ENCODE assay signal across 8 cellular contexts in genomic region chr5:150000990-150001659, GRCh38. TPM values are rescaled to one million over a fixed set of nuclear protein-coding genes. Genes with fewer than 3 reads are reported as not detected.
DNase-seq lines count a peak whose midpoint lies in the region; ATAC-seq and TF ChIP-seq lines count a peak whose summit lies in the region.

No MANE protein-coding gene starts in this region.

- BruUV-seq in PC-9 (replicated peaks; lab: Mats Ljungman, UMichigan): no TSS peak

- peak overlapping the region; percentile 82 for H3K4me3 Mint-ChIP-seq in activated naive CD4-positive, alpha-beta T cell treated with anti-CD3 and anti-CD28 coated beads, Interleukin-2, amount 10 ng/mL, durations not matched to agents 7 days and 5 days
- peak overlapping the region; percentile 86 for H3K4me3 Mint-ChIP-seq in progenitor cell of endocrine pancreas (ENCODE audit: low read depth)

- H3K27me3 ChIP-seq in PC-9 (ENCODE audit: insufficient read depth, low read depth): no peaks in the 10 kb centered on the region

- H3K79me2 ChIP-seq in PC-9 (ENCODE audit: low read depth): peaks cover 54% of the 10 kb centered on the region

- H2AFZ ChIP-seq in PC-9: peak overlapping the region; percentile 81

- H3K36me3 ChIP-seq in PC-9 (ENCODE audit: low read depth): 0 out of 2 replicates have a peak, but pooled peaks cover 8% of the 10 kb centered on the region

- in situ Hi-C loops in Caki2 (cut with HindIII; ENCODE audit: low pct_unique_long_range_greater_than_20kb, low sequenced_read_pairs): no loop called here

- TF ChIP-seq CTCF in HFF-Myc (IDR thresholded peaks at IDR 0.05; ENCODE audit: low read depth, low read length, missing control alignments): no peak
- TF ChIP-seq CTCF in PC-9 (conservative IDR thresholded peaks at IDR 0.05): no peak
- TF ChIP-seq CTCF in progenitor cell of endocrine pancreas (IDR thresholded peaks at IDR 0.05; ENCODE audit: unreplicated experiment): no peak

- H3K9me3 ChIP-seq in PC-9 (ENCODE audit: insufficient read depth, low read depth): no peaks in the 10 kb centered on the region

- H3K9me3 Mint-ChIP-seq in activated naive CD4-positive, alpha-beta T cell treated with anti-CD3 and anti-CD28 coated beads, Interleukin-2, amount 10 ng/mL, durations not matched to agents 7 days and 5 days: no peaks in the 10 kb centered on the region
- H3K9me3 Mint-ChIP-seq in progenitor cell of endocrine pancreas (ENCODE audit: low read depth): no peaks in the 10 kb centered on the region

- CTCF ChIA-PET in PC-9 (lab: Charles Lee): interaction anchor here (1.1 kb wide), 1 partner anchor 217 kb away, joined by 4 read pairs; no protein-coding TSS in a partner anchor
- CTCF ChIA-PET in activated naive CD4-positive, alpha-beta T cell treated with anti-CD3 and anti-CD28 coated beads, Interleukin-2, amount 10 ng/mL, durations not matched to agents 7 days and 5 days (lab: Charles Lee): interaction anchor here (1.6 to 2.6 kb wide), 4 partner anchors 10 to 168 kb away, joined by 3 to 15 read pairs (median 6); partner anchors contain the start of gene SLC26A2

- peaks cover 23% of the 10 kb centered on the region for H4K20me1 ChIP-seq in PC-9 (ENCODE audit: insufficient read depth)

- H3K4me1 Mint-ChIP-seq in activated naive CD4-positive, alpha-beta T cell treated with anti-CD3 and anti-CD28 coated beads, Interleukin-2, amount 10 ng/mL, durations not matched to agents 7 days and 5 days: peaks cover 41% of the 10 kb centered on the region
- H3K4me1 Mint-ChIP-seq in progenitor cell of endocrine pancreas (ENCODE audit: low read depth): peaks cover 21% of the 10 kb centered on the region

- ATAC-seq in HG03565 (IDR thresholded peaks at IDR 0.05; ENCODE audit: unreplicated experiment): no peak

- peaks cover 25% of the 10 kb centered on the region for H3K4me1 ChIP-seq in PC-9 (replicated peaks; ENCODE audit: insufficient read depth)

- POLR2A ChIA-PET in PC-9 (lab: Charles Lee; ENCODE audit: unreplicated experiment): interaction anchor here (0.6 to 0.7 kb wide), 2 partner anchors 21 to 167 kb away, joined by 3 read pairs; no protein-coding TSS in a partner anchor

- H3K27ac Mint-ChIP-seq in activated naive CD4-positive, alpha-beta T cell treated with anti-CD3 and anti-CD28 coated beads, Interleukin-2, amount 10 ng/mL, durations not matched to agents 7 days and 5 days: peak overlapping the region; percentile 96
- H3K27ac Mint-ChIP-seq in progenitor cell of endocrine pancreas: peak overlapping the region; percentile 79

- H3F3A ChIP-seq in PC-9 (ENCODE audit: insufficient read depth, low read depth): peaks cover 15% of the 10 kb centered on the region

- H3K4me2 ChIP-seq in PC-9: peak overlapping the region; percentile 97

- H3K27ac ChIP-seq in PC-9: peak overlapping the region; percentile 86

- no peaks in the 10 kb centered on the region for H3K27me3 Mint-ChIP-seq in activated naive CD4-positive, alpha-beta T cell treated with anti-CD3 and anti-CD28 coated beads, Interleukin-2, amount 10 ng/mL, durations not matched to agents 7 days and 5 days
- H3K27me3 Mint-ChIP-seq in progenitor cell of endocrine pancreas: no peaks in the 10 kb centered on the region

- peaks cover 19% of the 10 kb centered on the region for H3K36me3 Mint-ChIP-seq in activated naive CD4-positive, alpha-beta T cell treated with anti-CD3 and anti-CD28 coated beads, Interleukin-2, amount 10 ng/mL, durations not matched to agents 7 days and 5 days
- H3K36me3 Mint-ChIP-seq in progenitor cell of endocrine pancreas (ENCODE audit: insufficient read depth): peaks cover 4% of the 10 kb centered on the region

- H3K9me2 ChIP-seq in PC-9 (ENCODE audit: insufficient read depth): no peaks in the 10 kb centered on the region

- intact Hi-C loops in PC-9 (cut with micrococcal nuclease; ENCODE audit: unreplicated experiment) (loop anchor here (1.0 to 10.0 kb wide), 6 partner anchors 21 to 434 kb away; no protein-coding TSS in a partner anchor), head of caudate nucleus (cut with DNase I) (loop anchor here (5.0 kb wide), 1 partner anchor 351 kb away; no protein-coding TSS in a partner anchor)

- DNase-seq in Caki2 (ENCODE audit: low read depth) (peak; percentile 32), HFF-Myc (ENCODE audit: extremely low read depth, low read depth) (no peak), PC-9 (peak in 1 of 2 experiments; percentile 44), head of caudate nucleus (peak in 37 of 42 donors; percentile 17 to 72 (median 40)), progenitor cell of endocrine pancreas (ENCODE audit: low spot score, unreplicated experiment) (peak; percentile 26), NCI-H1092 (lab: John Stamatoyannopoulos, UW) (no peak)
- peak; percentile 63 for DNase-seq in activated naive CD4-positive, alpha-beta T cell treated with anti-CD3 and anti-CD28 coated beads, Interleukin-2, amount 10 ng/mL, durations not matched to agents 7 days and 5 days

- H3K4me3 ChIP-seq in HFF-Myc (replicated peaks; ENCODE audit: low read depth, low read length) (peak overlapping the region; percentile 62), PC-9 (peak overlapping the region; percentile 92)

RNA-seq across cellular contexts. Expression of gene HMGXB3, which starts 0.6 kb away (rescaled TPM):
- 18.9 and 19.9 TPM in 2 replicates for total RNA-seq in Caki2 (2014; rRNA removed; shearing (Covaris generic); ENCODE audit: low replicate concordance)
- total RNA-seq in PC-9 (2021): 38.0 and 43.1 TPM in 2 replicates
- 39.9 and 42.3 TPM in 2 replicates for total RNA-seq in progenitor cell of endocrine pancreas

RNA-seq across cellular contexts. Expression of gene TIGD6, which starts 0.7 kb away (rescaled TPM):
- total RNA-seq in Caki2 (2014; rRNA removed; shearing (Covaris generic); ENCODE audit: low replicate concordance): 2.2 and 4.2 TPM in 2 replicates
- total RNA-seq in PC-9 (2021): 3.0 and 3.9 TPM in 2 replicates
- 3.8 and 4.2 TPM in 2 replicates for total RNA-seq in progenitor cell of endocrine pancreas

RNA-seq across cellular contexts. Expression of gene SLC26A2, which starts 40.6 kb away (rescaled TPM):
- 16.3 and 17.3 TPM in 2 replicates for total RNA-seq in Caki2 (2014; rRNA removed; shearing (Covaris generic); ENCODE audit: low replicate concordance)
- total RNA-seq in PC-9 (2021) (10.2 and 13.5 TPM in 2 replicates), progenitor cell of endocrine pancreas (11.7 and 12.6 TPM in 2 replicates)

RNA-seq across cellular contexts. Expression of gene PDE6A, which starts 56.5 kb away (rescaled TPM):
- total RNA-seq in Caki2 (2014; rRNA removed; shearing (Covaris generic); ENCODE audit: low replicate concordance): 0.07 and 0.14 TPM in 2 replicates
- total RNA-seq in PC-9 (2021): 0.35 and 0.50 TPM in 2 replicates
- total RNA-seq in progenitor cell of endocrine pancreas: 0.07 TPM in 1 of 2 replicates, not detected in the other

Comparison
In these comparisons a context has a peak if more than half of its experiments do, and no peak if none do; other contexts are left out.
1. DNase-seq: peak in Caki2 (single experiment), activated naive CD4-positive, alpha-beta T cell treated with anti-CD3 and anti-CD28 coated beads, Interleukin-2, amount 10 ng/mL, durations not matched to agents 7 days and 5 days (single experiment), head of caudate nucleus (37 of 42) and progenitor cell of endocrine pancreas (single experiment); none in HFF-Myc (single experiment) and NCI-H1092 (single experiment).